Comparison of ENCODE assay signal across 23 cellular contexts in the genomic region with DNA sequence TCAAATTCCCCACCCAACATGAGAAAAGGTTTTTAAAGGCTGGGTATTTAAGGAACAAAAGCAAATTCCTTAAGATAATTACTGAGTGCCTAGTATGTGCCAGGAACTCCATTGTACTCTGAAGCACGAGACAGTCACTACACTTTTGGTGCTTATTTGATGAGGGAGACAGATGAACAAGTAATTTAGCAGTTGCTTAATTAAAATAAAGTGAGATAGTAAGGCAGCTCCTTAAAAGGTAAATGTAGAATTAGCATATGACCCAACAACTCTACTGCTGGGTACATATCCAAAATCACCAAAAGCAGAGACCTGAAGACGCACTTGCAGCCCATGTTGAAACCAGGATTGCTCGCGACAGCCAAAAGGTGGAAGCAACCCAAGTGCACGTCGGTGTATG. TPM values are rescaled to one million over a fixed set of nuclear protein-coding genes. Genes with fewer than 3 reads are reported as not detected.
DNase-seq lines count a peak whose midpoint lies in the region; ATAC-seq, FAIRE-seq and TF ChIP-seq lines count a peak whose summit lies in the region.
"Had no signal": no experiment of that assay in that cellular context is flagged by ENCODE, and none has a peak within 500 bp of the region (broad histone marks: within the 10 kb centered on the region; RNA-seq: fewer than 3 reads in every experiment).

No MANE protein-coding gene starts in this region.

- no peaks in the 10 kb centered on the region for H3K9me3 ChIP-seq in BLaER1
- no peaks in the 10 kb centered on the region for H3K9me3 ChIP-seq in sigmoid colon
- H3K9me3 ChIP-seq in vagina: no peaks in the 10 kb centered on the region
- H3K9me3 ChIP-seq: A549, BE2C, Caco-2 had no signal

- no peaks in the 10 kb centered on the region for H3K9me2 ChIP-seq in GM23338 (ENCODE audit: insufficient read depth)

- no peak overlapping the region for H2AFZ ChIP-seq in GM23338
- H2AFZ ChIP-seq: GM23248 had no signal

- H4K20me1 ChIP-seq in BLaER1 (no peaks in the 10 kb centered on the region), GM23338 (replicated peaks; ENCODE audit: insufficient read depth) (peaks cover 11% of the 10 kb centered on the region)

- H3K79me2 ChIP-seq in GM23338 (replicated peaks; ENCODE audit: insufficient read depth): no peaks in the 10 kb centered on the region

- H3K27me3 ChIP-seq in BLaER1: no peaks in the 10 kb centered on the region
- H3K27me3 ChIP-seq in GM23338 (ENCODE audit: insufficient read depth): no peaks in the 10 kb centered on the region
- no peaks in the 10 kb centered on the region for H3K27me3 ChIP-seq in bronchial epithelial cell (ENCODE audit: control insufficient read depth, insufficient read depth, low read length)
- H3K27me3 ChIP-seq in sigmoid colon: no peaks in the 10 kb centered on the region
- no peaks in the 10 kb centered on the region for H3K27me3 ChIP-seq in foreskin keratinocyte
- no peaks in the 10 kb centered on the region for H3K27me3 ChIP-seq in vagina
- H3K27me3 ChIP-seq: BE2C had no signal

- H3K36me3 ChIP-seq in BLaER1 (peaks cover 96% of the 10 kb centered on the region), GM23338 (ENCODE audit: insufficient read depth) (peaks cover 50% of the 10 kb centered on the region), bronchial epithelial cell (ENCODE audit: control insufficient read depth, insufficient read depth, low read length) (peaks cover 17% of the 10 kb centered on the region), sigmoid colon (peaks cover 0 to 93% (median 32%) of the 10 kb centered on the region in 4 donors), vagina (peaks cover 5 to 75% of the 10 kb centered on the region in 2 donors)

- H3K4me1 Mint-ChIP-seq in GM23338: no peaks in the 10 kb centered on the region
- H3K4me1 Mint-ChIP-seq: H9 had no signal

- no peak for TF ChIP-seq EP300 in sigmoid colon (IDR thresholded peaks at IDR 0.05)

- H3K4me2 ChIP-seq in BLaER1 (peak overlapping the region; percentile 92), GM23338 (no peak overlapping the region)
- H3K4me2 ChIP-seq: A549 had no signal

- no peaks in the 10 kb centered on the region for H3F3A ChIP-seq in GM23338 (replicated peaks; ENCODE audit: low read depth)

- intact Hi-C loops in sigmoid colon (cut with DNase I): no loop called here
- intact Hi-C loops in vagina (cut with DNase I): no loop called here

- TF ChIP-seq POLR2A in sigmoid colon (IDR thresholded peaks at IDR 0.05) (no peak), vagina (IDR thresholded peaks at IDR 0.05) (no peak)

- TF ChIP-seq CTCF in GM23338 (conservative IDR thresholded peaks at IDR 0.05; ENCODE audit: low read depth in 2 of 2) (no peak), bronchial epithelial cell (IDR thresholded peaks at IDR 0.05; ENCODE audit: insufficient read depth, low read length, severe bottlenecking) (no peak), sigmoid colon (IDR thresholded peaks at IDR 0.05) (no peak), foreskin keratinocyte (conservative IDR thresholded peaks at IDR 0.05) (no peak), vagina (IDR thresholded peaks at IDR 0.05) (no peak)

- no peaks in the 10 kb centered on the region for H3K9me3 Mint-ChIP-seq in GM23338
- H3K9me3 Mint-ChIP-seq: CD4-positive, CD25-positive, alpha-beta regulatory T cell; CD8-positive, alpha-beta T cell; H9 had no signal

- 91 to 98% methylated on average over 6 of the region's 6 CpGs for WGBS in sigmoid colon, 2 donors

- H3K27ac ChIP-seq in BLaER1 (peak overlapping the region; percentile 87), GM23338 (ENCODE audit: low read depth) (peak overlapping the region; percentile 20; the same call in 1 of the 2 replicates), sigmoid colon (no peak overlapping the region), foreskin keratinocyte (no peak overlapping the region), vagina (no peak overlapping the region)
- H3K27ac ChIP-seq: A549, C4-2B, GM23248 had no signal

- H3K9ac ChIP-seq in BLaER1: 0 out of 2 replicates have a peak overlapping the region, but pooled peaks have one; percentile 15
- H3K9ac ChIP-seq: GM23248 had no signal

- H3K4me1 ChIP-seq in BLaER1 (peaks cover 72% of the 10 kb centered on the region), GM23338 (ENCODE audit: insufficient read depth) (no peaks in the 10 kb centered on the region), sigmoid colon (no peaks in the 10 kb centered on the region), foreskin keratinocyte (no peaks in the 10 kb centered on the region), vagina (no peaks in the 10 kb centered on the region)
- H3K4me1 ChIP-seq: A549, BE2C, Caco-2 had no signal

- peaks cover 94% of the 10 kb centered on the region for H3K36me3 Mint-ChIP-seq in GM23338 (ENCODE audit: low read depth)

- ATAC-seq in GM23338 (no peak), foreskin keratinocyte (no peak)
- ATAC-seq: A549; CD8-positive, alpha-beta T cell had no signal

- H3K4me3 ChIP-seq in BLaER1: no peak overlapping the region
- H3K4me3 ChIP-seq in GM23338: no peak overlapping the region
- no peak overlapping the region for H3K4me3 ChIP-seq in bronchial epithelial cell (ENCODE audit: low read depth, low read length)
- no peak overlapping the region for H3K4me3 ChIP-seq in sigmoid colon
- no peak overlapping the region for H3K4me3 ChIP-seq in vagina
- H3K4me3 ChIP-seq: A549, GM23248 had no signal

- H3K4me3 Mint-ChIP-seq in GM23338: no peak overlapping the region
- H3K4me3 Mint-ChIP-seq: CD4-positive, CD25-positive, alpha-beta regulatory T cell; CD8-positive, alpha-beta T cell; H9 had no signal

- peak; percentile 36 for FAIRE-seq in bronchial epithelial cell (lab: Jason Lieb, UNC)
- FAIRE-seq: A549, G401.6, GM12892 had no signal

- H3K27ac Mint-ChIP-seq in GM23338: no peak overlapping the region
- H3K27ac Mint-ChIP-seq: CD4-positive, CD25-positive, alpha-beta regulatory T cell; CD8-positive, alpha-beta T cell had no signal

- no peaks in the 10 kb centered on the region for H3K27me3 Mint-ChIP-seq in GM23338 (ENCODE audit: insufficient read depth, low read depth, poor library complexity)
- H3K27me3 Mint-ChIP-seq: CD4-positive, CD25-positive, alpha-beta regulatory T cell had no signal

- DNase-seq in GM23338 (ENCODE audit: low spot score) (no peak), bronchial epithelial cell (ENCODE audit: low read depth) (no peak), sigmoid colon (peak; percentile 19), HCEC 1CT (no peak), foreskin keratinocyte (no peak), vagina (ENCODE audit: extremely low spot score in 2 of 2) (no peak)
- DNase-seq: 8988T; ACHN; AML-193; BE2C; Caco-2; CD4-positive, CD25-positive, alpha-beta regulatory T cell; CD8-positive, alpha-beta T cell; DMS153; DND-41; GM23248; H9 had no signal

TF ChIP-seq in GM23338, 12 proteins besides CTCF, POLR2A, EP300 and RAD21 (continues in another document):
- TF ChIP-seq, protein P1, sequence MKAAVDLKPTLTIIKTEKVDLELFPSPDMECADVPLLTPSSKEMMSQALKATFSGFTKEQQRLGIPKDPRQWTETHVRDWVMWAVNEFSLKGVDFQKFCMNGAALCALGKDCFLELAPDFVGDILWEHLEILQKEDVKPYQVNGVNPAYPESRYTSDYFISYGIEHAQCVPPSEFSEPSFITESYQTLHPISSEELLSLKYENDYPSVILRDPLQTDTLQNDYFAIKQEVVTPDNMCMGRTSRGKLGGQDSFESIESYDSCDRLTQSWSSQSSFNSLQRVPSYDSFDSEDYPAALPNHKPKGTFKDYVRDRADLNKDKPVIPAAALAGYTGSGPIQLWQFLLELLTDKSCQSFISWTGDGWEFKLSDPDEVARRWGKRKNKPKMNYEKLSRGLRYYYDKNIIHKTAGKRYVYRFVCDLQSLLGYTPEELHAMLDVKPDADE (IDR thresholded peaks at IDR 0.05): no peak
- TF ChIP-seq STAT1 (IDR thresholded peaks at IDR 0.05; ENCODE audit: unreplicated experiment) (no peak), NANOG (IDR thresholded peaks at IDR 0.05; ENCODE audit: borderline replicate concordance) (no peak), JUNB (IDR thresholded peaks at IDR 0.05; ENCODE audit: unreplicated experiment) (no peak)

RNA-seq across cellular contexts. Expression of a gene that starts 21.3 kb away (rescaled TPM):
- 90.3 and 125 TPM in 2 replicates for total RNA-seq in GM23338 (2014; rRNA removed; shearing (Covaris generic))
- 29.6 and 33.6 TPM in 2 replicates for polyA plus RNA-seq in GM23338 (2016; fragmentation: Nextera tagmentation; extraction: Ambion mirVana)
- total RNA-seq in bronchial epithelial cell: 10.5 and 18.3 TPM in 2 replicates
- 10 to 100 TPM; 12.5 to 37.4 (median 34.0) TPM for total RNA-seq in sigmoid colon
- polyA plus RNA-seq in sigmoid colon: 10 to 100 TPM; 11.1 to 33.5 (median 15.6) TPM
- 39.5 and 44.3 TPM in 2 replicates for total RNA-seq in foreskin keratinocyte
- polyA plus RNA-seq in foreskin keratinocyte: 30.5 and 33.6 TPM in 2 replicates
- total RNA-seq in vagina: 56.7 TPM

RNA-seq across cellular contexts. Expression of a gene that starts 21.6 kb away (rescaled TPM):
- total RNA-seq in GM23338 (2014; rRNA removed; shearing (Covaris generic)): 17.3 and 17.4 TPM in 2 replicates
- polyA plus RNA-seq in GM23338 (2016; fragmentation: Nextera tagmentation; extraction: Ambion mirVana): 19.7 and 24.5 TPM in 2 replicates
- total RNA-seq in bronchial epithelial cell: 12.9 and 15.1 TPM in 2 replicates
- total RNA-seq in sigmoid colon: 10 to 100 TPM; 19.4 to 46.4 (median 42.8) TPM
- polyA plus RNA-seq in sigmoid colon: 100 to 1,000 TPM in 1 of 3 donors, 10 to 100 TPM in 2; 41.6 to 127 (median 85.9) TPM
- total RNA-seq in foreskin keratinocyte: 25.4 and 31.5 TPM in 2 replicates
- 35.0 and 44.2 TPM in 2 replicates for polyA plus RNA-seq in foreskin keratinocyte
- 15.0 TPM for total RNA-seq in vagina

RNA-seq across cellular contexts. Expression of a gene that starts 44.8 kb away (rescaled TPM):
- total RNA-seq in GM23338 (2014; rRNA removed; shearing (Covaris generic)): 99.7 and 108 TPM in 2 replicates
- polyA plus RNA-seq in GM23338 (2016; fragmentation: Nextera tagmentation; extraction: Ambion mirVana): 31.1 and 33.0 TPM in 2 replicates
- total RNA-seq in bronchial epithelial cell: 55.0 and 80.3 TPM in 2 replicates
- total RNA-seq in sigmoid colon: 10 to 100 TPM; 19.7 to 24.6 (median 23.7) TPM
- polyA plus RNA-seq in sigmoid colon: 10 to 100 TPM in 2 of 3 donors, 1 to 10 TPM in 1; 9.6 to 37.1 (median 19.9) TPM
- 63.1 and 68.7 TPM in 2 replicates for total RNA-seq in foreskin keratinocyte
- polyA plus RNA-seq in foreskin keratinocyte: 43.1 and 49.4 TPM in 2 replicates
- total RNA-seq in vagina: 27.0 TPM

RNA-seq across cellular contexts. Expression of a gene that starts 47.2 kb away (rescaled TPM):
- 1.7 and 3.0 TPM in 2 replicates for total RNA-seq in GM23338 (2014; rRNA removed; shearing (Covaris generic))
- 1.1 and 2.3 TPM in 2 replicates for polyA plus RNA-seq in GM23338 (2016; fragmentation: Nextera tagmentation; extraction: Ambion mirVana)
- not detected in 2 replicates for total RNA-seq in bronchial epithelial cell
- 1 to 10 TPM in 1 of 4 donors, under 1 TPM in 2, not detected in 1; 0.16 to 1.4 (median 0.36) TPM for total RNA-seq in sigmoid colon
- under 1 TPM in 2 of 3 donors, not detected in 1; 0.36 to 0.60 TPM for polyA plus RNA-seq in sigmoid colon
- total RNA-seq in foreskin keratinocyte: not detected in 2 replicates
- polyA plus RNA-seq in foreskin keratinocyte: not detected in 2 replicates
- not detected for total RNA-seq in vagina
- total RNA-seq: Caco-2; CD4-positive, CD25-positive, alpha-beta regulatory T cell; CD8-positive, alpha-beta T cell; GM23248; H4 had no signal
- polyA plus RNA-seq: A549; CD4-positive, CD25-positive, alpha-beta regulatory T cell; GM23248 had no signal

RNA-seq across cellular contexts. Expression of a gene that starts 55.4 kb away (rescaled TPM):
- total RNA-seq in GM23338 (2014; rRNA removed; shearing (Covaris generic)): 1.7 TPM in 1 of 2 replicates, not detected in the other
- polyA plus RNA-seq in GM23338 (2016; fragmentation: Nextera tagmentation; extraction: Ambion mirVana) (not detected in 2 replicates), sigmoid colon (under 1 TPM in 1 of 3 donors, not detected in 2; 0.55 TPM), foreskin keratinocyte (not detected in 2 replicates)
- total RNA-seq in bronchial epithelial cell (not detected in 2 replicates), sigmoid colon (1 to 10 TPM in 1 of 4 donors, under 1 TPM in 1, not detected in 2; 0.49 to 1.4 TPM), foreskin keratinocyte (not detected in 2 replicates), vagina (not detected)
- total RNA-seq: Caco-2; CD4-positive, CD25-positive, alpha-beta regulatory T cell; CD8-positive, alpha-beta T cell; GM23248; H4; H9 had no signal
- polyA plus RNA-seq: A549; CD4-positive, CD25-positive, alpha-beta regulatory T cell; GM23248 had no signal

Comparison
In these comparisons a context has a peak if more than half of its experiments do, and no peak if none do; other contexts are left out.
1. H3K27ac ChIP-seq: peak in BLaER1 (single experiment) and GM23338 (single experiment); none in sigmoid colon (0 of 4), foreskin keratinocyte (single experiment) and vagina (single experiment).